Comparison of ENCODE assay signal across 9 cellular contexts in the genomic region with DNA sequence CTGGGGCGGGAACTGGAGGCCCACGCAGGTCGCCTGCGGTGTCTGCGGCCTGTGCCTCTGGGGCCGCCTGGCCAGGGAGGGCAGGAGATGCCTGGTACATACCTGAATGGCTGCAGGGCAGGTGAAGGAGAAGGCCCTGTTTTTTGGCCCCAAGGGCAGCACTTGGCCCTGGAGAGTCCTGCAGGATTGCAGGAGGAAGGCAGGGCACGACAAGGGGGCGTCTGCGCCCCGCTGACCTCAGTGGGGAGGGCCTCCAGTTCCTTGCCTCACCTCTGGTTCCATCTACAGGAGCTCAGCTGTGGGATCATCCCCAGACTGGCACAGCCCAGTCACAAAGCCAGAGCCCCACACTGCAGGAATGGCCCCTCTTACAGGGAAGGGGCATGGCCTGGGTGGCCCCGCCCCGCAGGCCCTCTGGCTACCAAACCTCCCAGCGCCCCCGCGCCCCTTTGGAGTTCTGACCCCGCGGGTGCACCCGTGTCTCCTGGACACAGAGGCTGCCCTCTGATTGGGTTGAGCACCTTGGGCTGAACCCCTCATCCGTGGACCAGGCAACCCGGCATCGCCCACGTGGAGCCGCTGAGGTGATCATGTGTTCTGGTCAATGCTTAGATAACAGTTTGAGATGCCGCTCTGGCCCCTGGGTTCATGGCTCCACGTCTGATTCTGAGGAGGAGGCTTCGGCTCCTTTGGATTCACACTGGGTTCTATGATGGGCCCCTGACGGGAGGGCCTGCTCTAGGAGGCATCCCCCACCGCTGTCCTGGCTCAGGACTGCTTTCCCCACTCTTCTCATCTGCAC. TPM values are rescaled to one million over a fixed set of nuclear protein-coding genes. Genes with fewer than 3 reads are reported as not detected.
DNase-seq lines count a peak whose midpoint lies in the region; ATAC-seq, FAIRE-seq and TF ChIP-seq lines count a peak whose summit lies in the region.
"Had no signal": no experiment of that assay in that cellular context is flagged by ENCODE, and none has a peak within 500 bp of the region (broad histone marks: within the 10 kb centered on the region; RNA-seq: fewer than 3 reads in every experiment).

No MANE protein-coding gene starts in this region.

- peaks cover 4% of the 10 kb centered on the region for H3K36me3 Mint-ChIP-seq in astrocyte (ENCODE audit: low read depth, unreplicated experiment)

- DNase-seq in GM10266 (ENCODE audit: extremely low spot score) (peak; percentile 56), MM.1S (peak; percentile 20), astrocyte (ENCODE audit: low read depth) (no peak), lower lobe of right lung (no peak)

- no peak for TF ChIP-seq CTCF in GM10266 (IDR thresholded peaks at IDR 0.05; ENCODE audit: control insufficient read depth, insufficient read depth, low read depth, missing control alignments)
- no peak for TF ChIP-seq CTCF in MM.1S (IDR thresholded peaks at IDR 0.05; ENCODE audit: low read length)
- no peak for TF ChIP-seq CTCF in astrocyte (IDR thresholded peaks at IDR 0.05; ENCODE audit: insufficient read depth, low read depth, low read length)
- no peak for TF ChIP-seq CTCF in lower lobe of right lung (IDR thresholded peaks at IDR 0.05)

- ATAC-seq in lower lobe of right lung (no peak), HG03097 (IDR thresholded peaks at IDR 0.05; ENCODE audit: low FRiP score, unreplicated experiment) (no peak), HG02973 (IDR thresholded peaks at IDR 0.05; ENCODE audit: unreplicated experiment) (no peak), GM21825 (IDR thresholded peaks at IDR 0.05; ENCODE audit: unreplicated experiment) (no peak)

- H3K27ac Mint-ChIP-seq in astrocyte (ENCODE audit: unreplicated experiment): no peak overlapping the region

- H3K27ac ChIP-seq in MM.1S (ENCODE audit: low read length) (peak overlapping the region; percentile 52; the same call in 1 of the 2 replicates), astrocyte (ENCODE audit: low read depth, low read length) (no peak overlapping the region), lower lobe of right lung (peak overlapping the region; percentile 94), urinary bladder (ENCODE audit: low read depth) (no peak overlapping the region)

- H3K4me3 ChIP-seq in MM.1S (ENCODE audit: low read length) (peak overlapping the region; percentile 88), astrocyte (ENCODE audit: insufficient read depth, low read depth, low read length) (peak overlapping the region; percentile 64), lower lobe of right lung (peak overlapping the region; percentile 97), urinary bladder (ENCODE audit: low read depth, low read length) (peak overlapping the region; percentile 55)

- H3K9me3 Mint-ChIP-seq in astrocyte (ENCODE audit: unreplicated experiment): no peaks in the 10 kb centered on the region

- peak overlapping the region; percentile 92 for H3K4me2 ChIP-seq in MM.1S (ENCODE audit: low read depth, low read length)
- H3K4me2 ChIP-seq in astrocyte (ENCODE audit: low read length): peak overlapping the region; percentile 99

- H3K4me1 ChIP-seq in MM.1S (ENCODE audit: low read length) (peaks cover 25% of the 10 kb centered on the region), astrocyte (ENCODE audit: insufficient read depth, low read length) (peaks cover 22% of the 10 kb centered on the region), lower lobe of right lung (peaks cover 32% of the 10 kb centered on the region), urinary bladder (ENCODE audit: insufficient read depth) (no peaks in the 10 kb centered on the region)

- H3K27me3 ChIP-seq in MM.1S (replicated peaks; ENCODE audit: insufficient read depth, low read length): peaks cover 20% of the 10 kb centered on the region
- no peaks in the 10 kb centered on the region for H3K27me3 ChIP-seq in astrocyte (ENCODE audit: insufficient read depth, low read length)
- H3K27me3 ChIP-seq in lower lobe of right lung (ENCODE audit: low read depth): peaks cover 36% of the 10 kb centered on the region

- peaks cover 11% of the 10 kb centered on the region for H3F3A ChIP-seq in MM.1S (ENCODE audit: insufficient read depth, low read length)

- H3K9ac ChIP-seq in MM.1S (ENCODE audit: low read length) (peak overlapping the region; percentile 85), astrocyte (ENCODE audit: low read length) (peak overlapping the region; percentile 19)

- WGBS in urinary bladder: 50% methylated on average over 28 of the region's 28 CpGs

- H3K4me1 Mint-ChIP-seq in astrocyte (ENCODE audit: low read depth, unreplicated experiment): peaks cover 9% of the 10 kb centered on the region

- intact Hi-C loops in lower lobe of right lung (cut with DNase I): no loop called here

- FAIRE-seq in astrocyte (lab: Jason Lieb, UNC): no peak
- FAIRE-seq: TTC549 had no signal

- H2AFZ ChIP-seq in MM.1S (ENCODE audit: low read length) (peak overlapping the region; percentile 70), astrocyte (ENCODE audit: low read depth, low read length) (peak overlapping the region; percentile 62)

- H4K20me1 ChIP-seq in MM.1S (ENCODE audit: insufficient read depth, low read length) (no peaks in the 10 kb centered on the region), astrocyte (ENCODE audit: insufficient read depth, low read length) (no peaks in the 10 kb centered on the region)

- H3K9me3 ChIP-seq in MM.1S (replicated peaks; ENCODE audit: insufficient read depth, low read length): no peaks in the 10 kb centered on the region
- no peaks in the 10 kb centered on the region for H3K9me3 ChIP-seq in astrocyte (ENCODE audit: insufficient read depth, low read depth, low read length)
- H3K9me3 ChIP-seq in lower lobe of right lung: no peaks in the 10 kb centered on the region

- no peaks in the 10 kb centered on the region for H3K36me3 ChIP-seq in MM.1S (replicated peaks; ENCODE audit: insufficient read depth, low read length)
- no peaks in the 10 kb centered on the region for H3K36me3 ChIP-seq in astrocyte (ENCODE audit: insufficient read depth, low read length)
- peaks cover 3% of the 10 kb centered on the region for H3K36me3 ChIP-seq in lower lobe of right lung
- no peaks in the 10 kb centered on the region for H3K36me3 ChIP-seq in urinary bladder (ENCODE audit: insufficient read depth)

- H3K27me3 Mint-ChIP-seq in astrocyte (ENCODE audit: low read depth, unreplicated experiment): peaks cover 9% of the 10 kb centered on the region

- peak overlapping the region; percentile 79 for H3K4me3 Mint-ChIP-seq in astrocyte (ENCODE audit: unreplicated experiment)

- H3K79me2 ChIP-seq in MM.1S (ENCODE audit: low read length) (peaks cover 7% of the 10 kb centered on the region), astrocyte (ENCODE audit: insufficient read depth, low read length) (peaks cover 18% of the 10 kb centered on the region)

- H3K9me2 ChIP-seq in MM.1S (replicated peaks; ENCODE audit: insufficient read depth, low read length): no peaks in the 10 kb centered on the region

RNA-seq across cellular contexts. Expression of gene PEX10, which starts 1.3 kb away (rescaled TPM):
- total RNA-seq in astrocyte: 16.6 and 18.6 TPM in 2 replicates
- total RNA-seq in lower lobe of right lung: 12.4 TPM
- 13.9 TPM for total RNA-seq in urinary bladder
- 22.9 TPM for polyA plus RNA-seq in urinary bladder

RNA-seq across cellular contexts. Expression of gene RER1, which starts 22.1 kb away (rescaled TPM):
- 197 and 211 TPM in 2 replicates for total RNA-seq in astrocyte
- 133 TPM for total RNA-seq in lower lobe of right lung
- 48.1 TPM for total RNA-seq in urinary bladder
- polyA plus RNA-seq in urinary bladder: 79.0 TPM

RNA-seq across cellular contexts. Expression of gene MORN1, which starts 22.3 kb away (rescaled TPM):
- 9.2 and 11.7 TPM in 2 replicates for total RNA-seq in astrocyte
- total RNA-seq in lower lobe of right lung: 13.4 TPM
- 11.1 TPM for total RNA-seq in urinary bladder
- 4.7 TPM for polyA plus RNA-seq in urinary bladder

Comparison
In these comparisons a context has a peak if more than half of its experiments do, and no peak if none do; other contexts are left out.
1. DNase-seq: peak in GM10266 (single experiment) and MM.1S (single experiment); none in astrocyte (single experiment) and lower lobe of right lung (single experiment).
2. H3K27ac ChIP-seq: peak in MM.1S (single experiment) and lower lobe of right lung (single experiment); none in astrocyte (single experiment) and urinary bladder (single experiment).
3. Peak in every context shown above with its lines, with median percentiles within 50 percentile points of each other: H3K4me3 ChIP-seq.